11 cellular contexts compared by ENCODE assay signal in genomic region chrX:37684426-37684825, GRCh38. TPM values are rescaled to one million over a fixed set of nuclear protein-coding genes. Genes with fewer than 3 reads are reported as not detected.
DNase-seq lines count a peak whose midpoint lies in the region; ATAC-seq, FAIRE-seq and TF ChIP-seq lines count a peak whose summit lies in the region.
"Had no signal": no experiment of that assay in that cellular context is flagged by ENCODE, and none has a peak within 500 bp of the region (broad histone marks: within the 10 kb centered on the region; RNA-seq: fewer than 3 reads in every experiment).

No MANE protein-coding gene starts in this region.

- no peaks in the 10 kb centered on the region for H3K9me2 ChIP-seq in PC-3 (replicated peaks; ENCODE audit: low read length)

- ATAC-seq in PC-3 (no peak), pancreas (peak; percentile 71 to 77 (median 76)), SK-N-SH treated with all-trans-retinoic acid at 6 μM for 48 hours (no peak), HG03565 (IDR thresholded peaks at IDR 0.05; ENCODE audit: unreplicated experiment) (no peak), HG02973 (IDR thresholded peaks at IDR 0.05; ENCODE audit: unreplicated experiment) (no peak)
- no peak for ATAC-seq in activated T-cell treated with anti-CD3 and anti-CD28 coated beads, Interleukin-2, amount 50 U/mL, for 72 hours (replicated peaks in 1 of 2)
- ATAC-seq: sciatic nerve had no signal

- DNase-seq in G401 (ENCODE audit: low spot score), result peak; percentile 70
- no peak for DNase-seq in PC-3
- no peak for DNase-seq in glutamatergic neuron
- DNase-seq in pancreas, result peak in 3 of 6 donors; percentile 36 to 50 (median 41)
- no peak for DNase-seq in activated T-cell treated with anti-CD3 and anti-CD28 coated beads, Interleukin-2, amount 50 U/mL, for 72 hours
- DNase-seq: activated CD4-positive, alpha-beta T cell treated with anti-CD3 and anti-CD28 coated beads for 4 hours had no signal

- H3K4me3 Mint-ChIP-seq in glutamatergic neuron (ENCODE audit: unreplicated experiment), result peak overlapping the region; percentile 78
- no peak overlapping the region for H3K4me3 Mint-ChIP-seq in activated T-cell treated with anti-CD3 and anti-CD28 coated beads, Interleukin-2, amount 50 U/mL, for 72 hours

- H3K9ac ChIP-seq in PC-3 (ENCODE audit: low read length), result no peak overlapping the region

- no peaks in the 10 kb centered on the region for H4K20me1 ChIP-seq in PC-3 (ENCODE audit: low read length)

- peak overlapping the region; percentile 68; the same call in 1 of the 2 replicates for H2AFZ ChIP-seq in PC-3 (ENCODE audit: low read length)

- POLR2A ChIA-PET in PC-3 (lab: Charles Lee; ENCODE audit: unreplicated experiment), result no interaction called here

- CTCF ChIA-PET in PC-3 (lab: Charles Lee), result no interaction called here

- TF ChIP-seq CTCF in PC-3 (conservative IDR thresholded peaks at IDR 0.05; ENCODE audit: low read depth, low read length) (no peak), glutamatergic neuron (IDR thresholded peaks at IDR 0.05; ENCODE audit: partially characterized antibody, unreplicated experiment) (no peak), pancreas (IDR thresholded peaks at IDR 0.05) (no peak)

- H3K27me3 ChIP-seq in PC-3 (ENCODE audit: low read length), result no peaks in the 10 kb centered on the region
- peaks cover 0 to 15% (median 3%) of the 10 kb centered on the region in 4 donors for H3K27me3 ChIP-seq in pancreas
- H3K27me3 ChIP-seq: suprapubic skin had no signal

- intact Hi-C loops in PC-3 (cut with micrococcal nuclease) (no loop called here), pancreas (cut with DNase I) (no loop called here)

- in situ Hi-C loops in G401 (cut with HindIII; ENCODE audit: low sequenced_read_pairs), result no loop called here

- H3K27ac Mint-ChIP-seq in glutamatergic neuron (ENCODE audit: unreplicated experiment), result peak overlapping the region; percentile 89
- H3K27ac Mint-ChIP-seq in activated T-cell treated with anti-CD3 and anti-CD28 coated beads, Interleukin-2, amount 50 U/mL, for 72 hours, result no peak overlapping the region

- BruUV-seq in PC-3 (replicated peaks; lab: Mats Ljungman, UMichigan), result no TSS peak

- H3K36me3 Mint-ChIP-seq in glutamatergic neuron (ENCODE audit: unreplicated experiment), result no peaks in the 10 kb centered on the region
- H3K36me3 Mint-ChIP-seq in activated T-cell treated with anti-CD3 and anti-CD28 coated beads, Interleukin-2, amount 50 U/mL, for 72 hours (ENCODE audit: insufficient read depth in 2 of 2), result no peaks in the 10 kb centered on the region

- H3K27me3 Mint-ChIP-seq in glutamatergic neuron (ENCODE audit: unreplicated experiment), result no peaks in the 10 kb centered on the region
- H3K27me3 Mint-ChIP-seq in activated T-cell treated with anti-CD3 and anti-CD28 coated beads, Interleukin-2, amount 50 U/mL, for 72 hours (ENCODE audit: low read depth), result peaks cover 10% of the 10 kb centered on the region

- H3K9me3 Mint-ChIP-seq in glutamatergic neuron (ENCODE audit: unreplicated experiment), result no peaks in the 10 kb centered on the region
- H3K9me3 Mint-ChIP-seq in activated T-cell treated with anti-CD3 and anti-CD28 coated beads, Interleukin-2, amount 50 U/mL, for 72 hours, result no peaks in the 10 kb centered on the region

- H3K4me2 ChIP-seq in PC-3 (ENCODE audit: low read length), result no peak overlapping the region

- H3K4me3 ChIP-seq in PC-3 (ENCODE audit: low read length), result no peak overlapping the region
- no peak overlapping the region for H3K4me3 ChIP-seq in pancreas

- FAIRE-seq in pancreas (lab: Jason Lieb, UNC), result peak; percentile 98

- H3K9me3 ChIP-seq in PC-3 (ENCODE audit: low read length), result no peaks in the 10 kb centered on the region
- H3K9me3 ChIP-seq in pancreas, result no peaks in the 10 kb centered on the region
- H3K9me3 ChIP-seq: suprapubic skin had no signal

- H3K4me1 Mint-ChIP-seq in glutamatergic neuron (ENCODE audit: low read depth, unreplicated experiment), result peaks cover 8% of the 10 kb centered on the region
- no peaks in the 10 kb centered on the region for H3K4me1 Mint-ChIP-seq in activated T-cell treated with anti-CD3 and anti-CD28 coated beads, Interleukin-2, amount 50 U/mL, for 72 hours (ENCODE audit: low read depth)

- no peak overlapping the region for H3K27ac ChIP-seq in PC-3 (ENCODE audit: low read length)
- H3K27ac ChIP-seq in pancreas, result peak overlapping the region; percentile 2 to 84 (median 76)
- H3K27ac ChIP-seq: suprapubic skin had no signal

- H3K79me2 ChIP-seq in PC-3 (ENCODE audit: low read length), result peaks cover 14% of the 10 kb centered on the region; the same call in 1 of the 2 replicates

- peaks cover 17% of the 10 kb centered on the region for H3K4me1 ChIP-seq in PC-3 (ENCODE audit: insufficient read depth, low read length)
- H3K4me1 ChIP-seq in pancreas, result peaks cover 0 to 4% (median 3%) of the 10 kb centered on the region in 3 donors

- H3K36me3 ChIP-seq in PC-3 (ENCODE audit: low read depth, low read length), result no peaks in the 10 kb centered on the region
- no peaks in the 10 kb centered on the region for H3K36me3 ChIP-seq in pancreas
- H3K36me3 ChIP-seq: suprapubic skin had no signal

- H3F3A ChIP-seq in PC-3 (ENCODE audit: low read length, unreplicated experiment), result no peaks in the 10 kb centered on the region

TF ChIP-seq in SK-N-SH treated with all-trans-retinoic acid at 6 μM for 48 hours, 23 proteins besides CTCF, POLR2A, EP300 and RAD21:
- no peak for TF ChIP-seq ESRRG (CRISPR knock-in tag; IDR thresholded peaks at IDR 0.05)
- TF ChIP-seq ZNF8 (CRISPR knock-in tag; IDR thresholded peaks at IDR 0.05), result no peak
- no peak for TF ChIP-seq BACH2 (CRISPR knock-in tag; IDR thresholded peaks at IDR 0.05; ENCODE audit: borderline replicate concordance)
- TF ChIP-seq ZNF565 (CRISPR knock-in tag; conservative IDR thresholded peaks at IDR 0.05; ENCODE audit: low read depth), result no peak
- TF ChIP-seq PATZ1 (CRISPR knock-in tag; IDR thresholded peaks at IDR 0.05; ENCODE audit: borderline replicate concordance), result no peak

RNA-seq across cellular contexts. Expression of gene XK, which starts 1.2 kb away (rescaled TPM):
- not detected in 2 replicates for total RNA-seq in G401 (2014; rRNA removed; shearing (Covaris generic))
- 7.7 and 8.0 TPM in 2 replicates for total RNA-seq in PC-3 (2014; rRNA removed)
- total RNA-seq in glutamatergic neuron (ENCODE audit: unreplicated experiment), result 7.4 TPM
- total RNA-seq in pancreas, result 1 to 10 TPM; 3.1 to 5.4 (median 4.1) TPM
- 1 to 10 TPM; 1.2 to 1.3 TPM for polyA plus RNA-seq in pancreas
- total RNA-seq in activated T-cell treated with anti-CD3 and anti-CD28 coated beads, Interleukin-2, amount 50 U/mL, for 72 hours, result not detected

Comparison
In these comparisons a context has a peak if more than half of its experiments do, and no peak if none do; other contexts are left out.
1. ATAC-seq: peak in pancreas (4 of 4); none in PC-3 (single experiment), SK-N-SH treated with all-trans-retinoic acid at 6 μM for 48 hours (single experiment), HG03565 (single experiment), HG02973 (single experiment) and activated T-cell treated with anti-CD3 and anti-CD28 coated beads, Interleukin-2, amount 50 U/mL, for 72 hours (0 of 2).